In genomic region chr6:107230448-107230847, GRCh38 we compare ENCODE assay signal across 19 cellular contexts.
DNase-seq lines count a peak whose midpoint lies in the region; ATAC-seq, FAIRE-seq and TF ChIP-seq lines count a peak whose summit lies in the region.
"Had no signal": no experiment of that assay in that cellular context is flagged by ENCODE, and none has a peak within 500 bp of the region (broad histone marks: within the 10 kb centered on the region; RNA-seq: fewer than 3 reads in every experiment).

No MANE protein-coding gene starts in this region.

- peaks cover 2% of the 10 kb centered on the region for H3K36me3 ChIP-seq in mammary epithelial cell (ENCODE audit: insufficient read depth, low read length)
- no peaks in the 10 kb centered on the region for H3K36me3 ChIP-seq in HepG2 (replicated peaks in 1 of 2; ENCODE audit: control insufficient read depth in 1 of 2, insufficient read depth in 2 of 2, low read length in 2 of 2)
- H3K36me3 ChIP-seq: SJSA1 had no signal

- DNase-seq in NCI-H1105 (lab: John Stamatoyannopoulos, UW) (peak; percentile 11), NCI-H1105 treated with DMSO at 0.1 percent for 48 hours (lab: John Stamatoyannopoulos, UW) (no peak), H9 (no peak), mammary epithelial cell (no peak), HepG2 (ENCODE audit: low spot score) (no peak), NCI-H2029 treated with DMSO at 0.1 percent for 48 hours (lab: John Stamatoyannopoulos, UW) (no peak), NCI-H82 (lab: John Stamatoyannopoulos, UW) (no peak)
- DNase-seq: 8988T, C1 segment of cervical spinal cord, H7, Karpas-422, NCI-H1417 treated with DMSO at 0.1 percent for 48 hours, NCI-H187 treated with DMSO at 0.1 percent for 48 hours, NCI-H226, NCI-H524 had no signal

- no peak overlapping the region for H3K4me3 ChIP-seq in mammary epithelial cell (replicated peaks in 1 of 3; ENCODE audit: insufficient read depth in 1 of 3, low read depth in 2 of 3, low read length in 3 of 3)
- no peak overlapping the region for H3K4me3 ChIP-seq in HepG2 (replicated peaks in 1 of 3; ENCODE audit: insufficient read depth in 1 of 3, low read depth in 2 of 3, low read length in 3 of 3)
- H3K4me3 ChIP-seq: SJSA1 had no signal

- BruUV-seq in mammary epithelial cell (replicated peaks; lab: Mats Ljungman, UMichigan) (no TSS peak), HepG2 (replicated peaks; lab: Mats Ljungman, UMichigan) (no TSS peak)

- peaks cover 8 to 10% of the 10 kb centered on the region in 2 experiments for H3K4me1 Mint-ChIP-seq in H9

- H3K9ac ChIP-seq in H9 (ENCODE audit: extremely low read depth, insufficient read length, low read length) (no peak overlapping the region), mammary epithelial cell (ENCODE audit: insufficient read depth, low read length) (no peak overlapping the region), HepG2 (ENCODE audit: insufficient read depth, low read depth, low read length) (no peak overlapping the region)

- H2BK5ac ChIP-seq in H9 (ENCODE audit: insufficient read length, low read length): no peak overlapping the region

- H3K36me3 Mint-ChIP-seq in H9 (ENCODE audit: insufficient read depth in 1 of 3, low read depth in 3 of 3): peaks cover 0 to 2% (median 2%) of the 10 kb centered on the region in 3 experiments; a peak in 2 of 7 replicates

- TF ChIP-seq CTCF in H9 (conservative IDR thresholded peaks at IDR 0.05): no peak
- TF ChIP-seq CTCF in mammary epithelial cell (conservative IDR thresholded peaks at IDR 0.05 in 1 of 2, IDR thresholded peaks at IDR 0.05 in 1 of 2; ENCODE audit: extremely low read depth in 1 of 2, insufficient read depth in 1 of 2, low read depth in 1 of 2, low read length in 2 of 2): no peak
- 0 out of 2 replicates have a peak, but pooled peaks have one; percentile 15 for TF ChIP-seq CTCF in HepG2 (CRISPR knock-in tag; IDR thresholded peaks at IDR 0.05)

- H3K79me2 ChIP-seq in H9 (ENCODE audit: insufficient read depth, low read length) (no peaks in the 10 kb centered on the region), mammary epithelial cell (ENCODE audit: insufficient read depth, low read length) (no peaks in the 10 kb centered on the region), HepG2 (ENCODE audit: insufficient read depth, low read length) (no peaks in the 10 kb centered on the region)

- dilution Hi-C loops in mammary epithelial cell (cut with HindIII; ENCODE audit: low sequenced_read_pairs): no loop called here

- H2BK15ac ChIP-seq in H9 (ENCODE audit: low read depth, low read length): no peak overlapping the region

- CTCF ChIA-PET in mammary epithelial cell (lab: Charles Lee; ENCODE audit: low non-redundant PET) (no interaction called here), HepG2 (lab: Yijun Ruan, JAX; ENCODE audit: low intra/inter-chr PET ratio, low total read pairs) (no interaction called here)

- intact Hi-C loops in mammary epithelial cell (cut with micrococcal nuclease): no loop called here
- intact Hi-C loops in HepG2 (cut with micrococcal nuclease; ENCODE audit: unreplicated experiment): no loop called here

- no peaks in the 10 kb centered on the region for H3K23me2 ChIP-seq in H9 (ENCODE audit: insufficient read length, low read depth, low read length, poor library complexity, severe bottlenecking)

- H3K56ac ChIP-seq in H9 (ENCODE audit: insufficient read length, low read depth, low read length): no peak overlapping the region

- H3K4ac ChIP-seq in H9 (ENCODE audit: low read depth, low read length): no peak overlapping the region

- ATAC-seq in HepG2 (peak; percentile 45; the same call in 2 of the 3 replicates), GM19324 (IDR thresholded peaks at IDR 0.05; ENCODE audit: low FRiP score, unreplicated experiment) (no peak)
- ATAC-seq: Right ventricle myocardium inferior had no signal

- no peaks in the 10 kb centered on the region for H3K27me3 ChIP-seq in H9 (ENCODE audit: insufficient read depth, low read length)
- H3K27me3 ChIP-seq in mammary epithelial cell (ENCODE audit: insufficient read depth, low read length): no peaks in the 10 kb centered on the region
- no peaks in the 10 kb centered on the region for H3K27me3 ChIP-seq in HepG2 (ENCODE audit: control insufficient read depth in 1 of 2, insufficient read depth in 2 of 2, low read length in 2 of 2)
- H3K27me3 ChIP-seq: SJSA1 had no signal

- H2AFZ ChIP-seq in H9 (ENCODE audit: low read length) (no peak overlapping the region), mammary epithelial cell (ENCODE audit: low read depth, low read length) (peak overlapping the region; percentile 70), HepG2 (ENCODE audit: low read length) (no peak overlapping the region)

- no peak for FAIRE-seq in HepG2 (lab: Jason Lieb, UNC)

- H3K4me2 ChIP-seq in H9 (ENCODE audit: insufficient read depth, insufficient read length, low read length) (no peak overlapping the region), mammary epithelial cell (ENCODE audit: insufficient read depth, low read depth, low read length) (no peak overlapping the region), HepG2 (ENCODE audit: low read depth, low read length) (no peak overlapping the region)

- no peak overlapping the region for H2BK12ac ChIP-seq in H9 (ENCODE audit: insufficient read length, low read depth, low read length)

- no peak overlapping the region for H3K23ac ChIP-seq in H9 (ENCODE audit: insufficient read length, low read depth, low read length)

- H3K27ac Mint-ChIP-seq in H9: peak overlapping the region in 2 of 3 experiments; percentile 18 to 59; a peak in 3 of 7 replicates
- H3K27ac Mint-ChIP-seq: IgD-negative memory B cell had no signal

- TF ChIP-seq EP300 in HepG2 (IDR thresholded peaks at IDR 0.05; ENCODE audit: low read depth in 2 of 2, low read length in 2 of 2) (no peak), HepG2 (CRISPR knock-in tag; IDR thresholded peaks at IDR 0.05; ENCODE audit: borderline replicate concordance) (no peak)

- TF ChIP-seq POLR2A in HepG2 (IDR thresholded peaks at IDR 0.05; ENCODE audit: insufficient read depth in 1 of 2, low read depth in 2 of 2, low read length in 2 of 2): no peak

- no peak overlapping the region for H3T11ph ChIP-seq in H9 (ENCODE audit: low read length)

- no peak overlapping the region for H2BK120ac ChIP-seq in H9 (ENCODE audit: low read depth, low read length, poor library complexity, severe bottlenecking)

- no peaks in the 10 kb centered on the region for H3K79me1 ChIP-seq in H9 (ENCODE audit: insufficient read depth, low read depth, low read length, poor library complexity, severe bottlenecking)

- no peak overlapping the region for H3K14ac ChIP-seq in H9 (ENCODE audit: insufficient read depth, low read length)

- H4K20me1 ChIP-seq in H9 (ENCODE audit: control insufficient read depth, insufficient read depth, insufficient read length): no peaks in the 10 kb centered on the region
- H4K20me1 ChIP-seq in mammary epithelial cell (ENCODE audit: insufficient read depth, low read length): no peaks in the 10 kb centered on the region
- H4K20me1 ChIP-seq in HepG2 (ENCODE audit: insufficient read depth, low read length): no peaks in the 10 kb centered on the region

- H3K4me3 Mint-ChIP-seq in H9: no peak overlapping the region
- H3K4me3 Mint-ChIP-seq: IgD-negative memory B cell had no signal

- H2AK5ac ChIP-seq in H9 (ENCODE audit: insufficient read length, low read length): no peak overlapping the region

- no peak overlapping the region for H3K18ac ChIP-seq in H9 (ENCODE audit: insufficient read length, low read depth, low read length)

- no peak overlapping the region for H4K91ac ChIP-seq in H9 (ENCODE audit: insufficient read length, low read depth, low read length)

- no peak overlapping the region for H4K8ac ChIP-seq in H9 (replicated peaks; ENCODE audit: insufficient read length, low read depth, low read length)

- no peak for TF ChIP-seq RAD21 in HepG2 (CRISPR knock-in tag; IDR thresholded peaks at IDR 0.05)

- H4K5ac ChIP-seq in H9 (ENCODE audit: insufficient read length, low read depth, low read length): no peak overlapping the region

- POLR2A ChIA-PET in HepG2 (lab: Yijun Ruan, JAX): interaction anchor here (1.1 kb wide), 1 partner anchor 18 kb away, joined by 3 read pairs; no protein-coding TSS in a partner anchor

- H3K9me3 ChIP-seq in H9 (ENCODE audit: control insufficient read depth, low read depth, low read length): no peaks in the 10 kb centered on the region
- no peaks in the 10 kb centered on the region for H3K9me3 ChIP-seq in mammary epithelial cell (replicated peaks; ENCODE audit: insufficient read depth, low read length)
- H3K9me3 ChIP-seq in HepG2 (ENCODE audit: low read length): no peaks in the 10 kb centered on the region
- H3K9me3 ChIP-seq: SJSA1 had no signal

- no CpG with 5 or more reads among the region's 1 CpG for WGBS in H9 (ENCODE audit: extremely low coverage, insufficient read length, low lambda C conversion rate)
- WGBS in mammary epithelial cell (ENCODE audit: low coverage, missing lambda C conversion rate): 82% methylated on average over 1 of the region's 1 CpG
- WGBS in HepG2 (ENCODE audit: low lambda C conversion rate): 52% methylated on average over 1 of the region's 1 CpG

- in situ Hi-C loops in mammary epithelial cell (cut with MboI; ENCODE audit: low sequenced_read_pairs in 2 of 2) (no loop called here), HepG2 (cut with HindIII; ENCODE audit: extremely low pct_ligation_motif_present, low pct_unique_long_range_greater_than_20kb) (no loop called here)

- H3K4me1 ChIP-seq in H9 (ENCODE audit: insufficient read depth, low read length) (no peaks in the 10 kb centered on the region), mammary epithelial cell (ENCODE audit: insufficient read depth, low read length) (peaks cover 14% of the 10 kb centered on the region), HepG2 (ENCODE audit: insufficient read depth, low read length) (peaks cover 28% of the 10 kb centered on the region)
- H3K4me1 ChIP-seq: SJSA1 had no signal

- H3K27ac ChIP-seq in H9 (ENCODE audit: insufficient read length, low read depth, low read length) (no peak overlapping the region), mammary epithelial cell (ENCODE audit: insufficient read depth, low read depth, low read length) (peak overlapping the region; percentile 5), HepG2 (ENCODE audit: extremely low read length, insufficient read depth, low read length) (peak overlapping the region; percentile 43)
- H3K27ac ChIP-seq: SJSA1 had no signal

- no peak overlapping the region for H2BK20ac ChIP-seq in H9 (ENCODE audit: low read depth, low read length, poor library complexity, severe bottlenecking)

- H3K27me3 Mint-ChIP-seq in H9 (ENCODE audit: low read depth): no peaks in the 10 kb centered on the region
- H3K27me3 Mint-ChIP-seq: IgD-negative memory B cell had no signal

- H3K9me3 Mint-ChIP-seq in H9: no peaks in the 10 kb centered on the region; a peak in 1 of 5 replicates

TF ChIP-seq in HepG2, 621 proteins besides CTCF, POLR2A, EP300 and RAD21 (continues in another document):
- TF ChIP-seq ZBTB21 (CRISPR knock-in tag; IDR thresholded peaks at IDR 0.05): no peak
